In the genomic region with DNA sequence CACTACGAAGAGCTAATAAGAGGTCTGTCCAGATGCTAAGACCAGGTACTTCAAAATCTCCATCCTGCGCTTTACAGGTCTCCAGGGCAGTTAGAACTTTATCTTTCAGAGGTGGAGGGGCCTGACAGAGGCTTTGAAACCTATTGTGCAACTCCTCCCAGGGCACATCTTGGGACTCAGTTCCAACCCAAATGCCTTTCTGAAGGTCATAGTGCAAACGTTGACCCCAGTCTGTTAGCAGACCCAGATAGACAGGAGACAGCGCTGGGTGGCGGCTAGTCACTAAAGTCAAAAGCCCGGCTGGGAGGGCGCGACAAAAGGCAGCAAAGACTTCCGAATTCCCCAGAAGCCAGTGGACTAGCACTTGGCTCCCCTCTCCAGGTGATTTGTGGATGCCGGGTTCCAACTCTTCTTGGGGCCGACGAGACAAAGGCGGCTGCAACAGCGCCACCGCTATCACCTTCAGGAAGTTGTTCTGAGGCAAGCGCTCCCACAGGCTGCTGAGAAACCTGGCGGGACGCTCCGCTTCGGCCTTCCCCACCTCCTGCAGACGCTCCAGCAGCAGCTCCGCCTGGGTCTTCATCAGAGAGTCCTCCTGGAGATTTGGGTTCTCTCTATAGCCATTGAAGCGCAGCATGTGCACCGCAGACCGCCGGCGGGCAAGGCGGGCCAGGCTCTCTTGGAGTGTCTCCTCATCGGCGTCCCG, we compare ENCODE assay signal across 2 cellular contexts.
TF ChIP-seq lines count a peak whose summit lies in the region.

No MANE protein-coding gene starts in this region.

TF ChIP-seq in WTC11, 78 proteins besides CTCF, POLR2A, EP300 and RAD21 (continued from another document):
- TF ChIP-seq, protein P1, sequence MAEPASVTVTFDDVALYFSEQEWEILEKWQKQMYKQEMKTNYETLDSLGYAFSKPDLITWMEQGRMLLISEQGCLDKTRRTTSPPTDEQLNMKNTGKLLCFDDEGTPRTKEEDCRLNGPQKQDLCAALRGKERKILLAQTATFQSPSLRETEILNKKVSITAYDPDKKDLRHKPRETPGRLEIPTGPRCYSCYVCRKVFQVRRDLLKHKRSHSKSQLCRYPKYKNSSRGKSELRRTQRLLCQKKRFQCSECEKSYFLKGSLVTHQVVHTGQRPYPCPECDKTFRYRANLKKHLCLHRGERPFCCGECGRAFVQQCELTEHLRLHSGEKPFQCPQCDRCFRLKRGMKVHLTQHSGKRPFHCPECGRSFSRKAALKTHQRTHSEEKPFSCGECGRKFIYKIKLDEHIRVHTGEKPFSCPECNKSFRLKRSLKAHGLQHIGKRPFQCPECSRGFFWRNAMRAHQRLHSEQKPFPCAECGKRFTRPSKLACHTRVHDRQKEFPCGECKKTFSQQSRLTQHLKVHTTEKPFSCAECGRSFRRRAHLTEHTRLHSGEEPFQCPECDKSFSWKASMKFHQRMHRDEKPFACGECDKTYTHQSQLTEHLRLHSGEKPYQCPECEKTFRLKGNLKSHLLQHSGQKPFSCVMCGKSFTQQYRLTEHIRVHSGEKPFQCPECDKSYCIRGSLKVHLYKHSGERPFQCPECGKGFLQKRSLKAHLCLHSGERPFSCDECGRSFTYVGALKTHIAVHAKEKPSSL (CRISPR knock-in tag; conservative IDR thresholded peaks at IDR 0.05) = no peak
- TF ChIP-seq, protein P2, sequence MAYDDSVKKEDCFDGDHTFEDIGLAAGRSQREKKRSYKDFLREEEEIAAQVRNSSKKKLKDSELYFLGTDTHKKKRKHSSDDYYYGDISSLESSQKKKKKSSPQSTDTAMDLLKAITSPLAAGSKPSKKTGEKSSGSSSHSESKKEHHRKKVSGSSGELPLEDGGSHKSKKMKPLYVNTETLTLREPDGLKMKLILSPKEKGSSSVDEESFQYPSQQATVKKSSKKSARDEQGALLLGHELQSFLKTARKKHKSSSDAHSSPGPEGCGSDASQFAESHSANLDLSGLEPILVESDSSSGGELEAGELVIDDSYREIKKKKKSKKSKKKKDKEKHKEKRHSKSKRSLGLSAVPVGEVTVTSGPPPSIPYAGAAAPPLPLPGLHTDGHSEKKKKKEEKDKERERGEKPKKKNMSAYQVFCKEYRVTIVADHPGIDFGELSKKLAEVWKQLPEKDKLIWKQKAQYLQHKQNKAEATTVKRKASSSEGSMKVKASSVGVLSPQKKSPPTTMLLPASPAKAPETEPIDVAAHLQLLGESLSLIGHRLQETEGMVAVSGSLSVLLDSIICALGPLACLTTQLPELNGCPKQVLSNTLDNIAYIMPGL (CRISPR knock-in tag; IDR thresholded peaks at IDR 0.05) = peak; percentile 92
- TF ChIP-seq, protein P3, sequence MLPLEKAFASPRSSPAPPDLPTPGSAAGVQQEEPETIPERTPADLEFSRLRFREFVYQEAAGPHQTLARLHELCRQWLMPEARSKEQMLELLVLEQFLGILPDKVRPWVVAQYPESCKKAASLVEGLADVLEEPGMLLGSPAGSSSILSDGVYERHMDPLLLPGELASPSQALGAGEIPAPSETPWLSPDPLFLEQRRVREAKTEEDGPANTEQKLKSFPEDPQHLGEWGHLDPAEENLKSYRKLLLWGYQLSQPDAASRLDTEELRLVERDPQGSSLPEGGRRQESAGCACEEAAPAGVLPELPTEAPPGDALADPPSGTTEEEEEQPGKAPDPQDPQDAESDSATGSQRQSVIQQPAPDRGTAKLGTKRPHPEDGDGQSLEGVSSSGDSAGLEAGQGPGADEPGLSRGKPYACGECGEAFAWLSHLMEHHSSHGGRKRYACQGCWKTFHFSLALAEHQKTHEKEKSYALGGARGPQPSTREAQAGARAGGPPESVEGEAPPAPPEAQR (CRISPR knock-in tag; IDR thresholded peaks at IDR 0.05) = no peak
- no peak for TF ChIP-seq FOXK1 (CRISPR knock-in tag; IDR thresholded peaks at IDR 0.05)
TF ChIP-seq in WTC11: peak in this region for 1.

TF ChIP-seq in HepG2, 621 proteins besides CTCF, POLR2A, EP300 and RAD21 (continued from another document and continues in another):
- TF ChIP-seq ZBTB42 (CRISPR knock-in tag; IDR thresholded peaks at IDR 0.05) (0 out of 2 replicates have a peak, but pooled peaks have one; percentile 43), ZNF383 (CRISPR knock-in tag; IDR thresholded peaks at IDR 0.05; ENCODE audit: borderline replicate concordance) (0 out of 2 replicates have a peak, but pooled peaks have one; percentile 23), BCLAF1 (IDR thresholded peaks at IDR 0.05) (no peak), HNF4G (IDR thresholded peaks at IDR 0.05; ENCODE audit: borderline replicate concordance, low read depth, low read length) (peak; percentile 62; the same call in 1 of the 2 replicates), HNF4G (CRISPR knock-in tag; IDR thresholded peaks at IDR 0.05; ENCODE audit: borderline replicate concordance, low read depth) (no peak), TFAP4 (IDR thresholded peaks at IDR 0.05; ENCODE audit: borderline replicate concordance, low read depth) (peak; percentile 46; the same call in 1 of the 2 replicates), NR2F6 (IDR thresholded peaks at IDR 0.05) (peak; percentile 54), NR2F6 (CRISPR knock-in tag; IDR thresholded peaks at IDR 0.05) (no peak), ZNF256 (CRISPR knock-in tag; conservative IDR thresholded peaks at IDR 0.05) (no peak), PAX8 (CRISPR knock-in tag; IDR thresholded peaks at IDR 0.05; ENCODE audit: borderline replicate concordance) (peak; percentile 81; the same call in 1 of the 2 replicates), ZNF543 (CRISPR knock-in tag; IDR thresholded peaks at IDR 0.05) (no peak), XRCC5 (optimal IDR thresholded peaks at IDR 0.05; ENCODE audit: low read length) (peak; percentile 67), MAF1 (CRISPR knock-in tag; IDR thresholded peaks at IDR 0.05; ENCODE audit: borderline replicate concordance) (peak; percentile 79; the same call in 1 of the 2 replicates), ZSCAN20 (CRISPR knock-in tag; IDR thresholded peaks at IDR 0.05; ENCODE audit: borderline replicate concordance) (peak; percentile 90; the same call in 1 of the 2 replicates), RBAK (CRISPR knock-in tag; IDR thresholded peaks at IDR 0.05) (no peak), IRX3 (CRISPR knock-in tag; IDR thresholded peaks at IDR 0.05; ENCODE audit: borderline replicate concordance, low read depth) (no peak), IRF1 (CRISPR knock-in tag; IDR thresholded peaks at IDR 0.05; ENCODE audit: low read depth) (0 out of 2 replicates have a peak, but pooled peaks have one; percentile 9), TEF (CRISPR knock-in tag; IDR thresholded peaks at IDR 0.05) (0 out of 2 replicates have a peak, but pooled peaks have one; percentile 53), PRDM10 (CRISPR knock-in tag; IDR thresholded peaks at IDR 0.05; ENCODE audit: low read depth) (no peak)
- TF ChIP-seq, protein P4, sequence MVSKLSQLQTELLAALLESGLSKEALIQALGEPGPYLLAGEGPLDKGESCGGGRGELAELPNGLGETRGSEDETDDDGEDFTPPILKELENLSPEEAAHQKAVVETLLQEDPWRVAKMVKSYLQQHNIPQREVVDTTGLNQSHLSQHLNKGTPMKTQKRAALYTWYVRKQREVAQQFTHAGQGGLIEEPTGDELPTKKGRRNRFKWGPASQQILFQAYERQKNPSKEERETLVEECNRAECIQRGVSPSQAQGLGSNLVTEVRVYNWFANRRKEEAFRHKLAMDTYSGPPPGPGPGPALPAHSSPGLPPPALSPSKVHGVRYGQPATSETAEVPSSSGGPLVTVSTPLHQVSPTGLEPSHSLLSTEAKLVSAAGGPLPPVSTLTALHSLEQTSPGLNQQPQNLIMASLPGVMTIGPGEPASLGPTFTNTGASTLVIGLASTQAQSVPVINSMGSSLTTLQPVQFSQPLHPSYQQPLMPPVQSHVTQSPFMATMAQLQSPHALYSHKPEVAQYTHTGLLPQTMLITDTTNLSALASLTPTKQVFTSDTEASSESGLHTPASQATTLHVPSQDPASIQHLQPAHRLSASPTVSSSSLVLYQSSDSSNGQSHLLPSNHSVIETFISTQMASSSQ (IDR thresholded peaks at IDR 0.05; ENCODE audit: low read depth) = no peak
- TF ChIP-seq, protein P4 (CRISPR knock-in tag; IDR thresholded peaks at IDR 0.05; ENCODE audit: borderline replicate concordance) = no peak; the same call in none of the 2 replicates
- TF ChIP-seq, protein P5, sequence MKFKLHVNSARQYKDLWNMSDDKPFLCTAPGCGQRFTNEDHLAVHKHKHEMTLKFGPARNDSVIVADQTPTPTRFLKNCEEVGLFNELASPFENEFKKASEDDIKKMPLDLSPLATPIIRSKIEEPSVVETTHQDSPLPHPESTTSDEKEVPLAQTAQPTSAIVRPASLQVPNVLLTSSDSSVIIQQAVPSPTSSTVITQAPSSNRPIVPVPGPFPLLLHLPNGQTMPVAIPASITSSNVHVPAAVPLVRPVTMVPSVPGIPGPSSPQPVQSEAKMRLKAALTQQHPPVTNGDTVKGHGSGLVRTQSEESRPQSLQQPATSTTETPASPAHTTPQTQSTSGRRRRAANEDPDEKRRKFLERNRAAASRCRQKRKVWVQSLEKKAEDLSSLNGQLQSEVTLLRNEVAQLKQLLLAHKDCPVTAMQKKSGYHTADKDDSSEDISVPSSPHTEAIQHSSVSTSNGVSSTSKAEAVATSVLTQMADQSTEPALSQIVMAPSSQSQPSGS (CRISPR knock-in tag; IDR thresholded peaks at IDR 0.05) = peak; percentile 38; the same call in 1 of the 2 replicates
